In genomic region chrX:109739625-109740024, GRCh38 we compare ENCODE assay signal across 31 cellular contexts.
"Had no signal": no experiment of that assay in that cellular context is flagged by ENCODE, and none has a peak within 500 bp of the region (broad histone marks: within the 10 kb centered on the region; RNA-seq: fewer than 3 reads in every experiment).

No MANE protein-coding gene starts in this region.

- H3K36me3 Mint-ChIP-seq: activated naive CD4-positive, alpha-beta T cell treated with anti-CD3 and anti-CD28 coated beads, Interleukin-2, amount 10 ng/mL, durations not matched to agents 7 days and 5 days; activated naive CD8-positive, alpha-beta T cell; brain had no signal

- H3K4me3 Mint-ChIP-seq: activated CD4-positive, alpha-beta T cell treated with anti-CD3 and anti-CD28 coated beads, Interleukin-2, amount 10 ng/mL, durations not matched to agents 7 days and 5 days; activated naive CD4-positive, alpha-beta T cell treated with anti-CD3 and anti-CD28 coated beads, Interleukin-2, amount 10 ng/mL, durations not matched to agents 7 days and 5 days; activated naive CD8-positive, alpha-beta T cell; activated naive CD8-positive, alpha-beta T cell treated with anti-CD3 and anti-CD28 coated beads, Interleukin-2, amount 50 U/mL, for 24 hours; activated T-cell treated with anti-CD3 and anti-CD28 coated beads, Interleukin-2, amount 50 U/mL, for 4 hours; activated T-helper 1 cell treated with anti-CD3 and anti-CD28 coated beads, Interleukin-12 subunit alpha, Interleukin-12 subunit beta, Interleukin-2, Interleukin-4 antibody, amounts not matched to agents 30 ng/mL and 10 ng/mL and 1 ng/mL, durations not matched to agents 14 hours and 24 hours and 36 hours; brain; T-helper 1 cell treated with Interleukin-12 subunit alpha and Interleukin-12 subunit beta and Interleukin-4 antibody, amounts not matched to agents 30 μg/mL and 1 μg/mL, for 36 hours; T-helper 2 cell treated with Interferon-gamma antibody and Interleukin-4, amounts not matched to agents 5 μg/mL and 100 μg/mL, for 36 hours had no signal

- H3K27ac Mint-ChIP-seq: activated CD4-positive, alpha-beta T cell treated with anti-CD3 and anti-CD28 coated beads, Interleukin-2, amount 10 ng/mL, durations not matched to agents 7 days and 5 days; activated naive CD4-positive, alpha-beta T cell treated with anti-CD3 and anti-CD28 coated beads, Interleukin-2, amount 10 ng/mL, durations not matched to agents 7 days and 5 days; activated naive CD8-positive, alpha-beta T cell; activated naive CD8-positive, alpha-beta T cell treated with anti-CD3 and anti-CD28 coated beads, Interleukin-2, amount 50 U/mL, for 24 hours; activated T-helper 1 cell treated with anti-CD3 and anti-CD28 coated beads, Interleukin-12 subunit alpha, Interleukin-12 subunit beta, Interleukin-2, Interleukin-4 antibody, amounts not matched to agents 30 ng/mL and 10 ng/mL and 1 ng/mL, durations not matched to agents 14 hours and 24 hours and 36 hours; brain; T-helper 1 cell treated with Interleukin-12 subunit alpha and Interleukin-12 subunit beta and Interleukin-4 antibody, amounts not matched to agents 30 μg/mL and 1 μg/mL, for 36 hours; T-helper 2 cell treated with Interferon-gamma antibody and Interleukin-4, amounts not matched to agents 5 μg/mL and 100 μg/mL, for 36 hours had no signal

- DNase-seq: activated CD4-positive, alpha-beta T cell treated with anti-CD3 and anti-CD28 coated beads, Interleukin-2, amount 10 ng/mL, durations not matched to agents 7 days and 5 days; activated CD4-positive, alpha-beta T cell treated with anti-CD3 and anti-CD28 coated beads, Interleukin-2, amount 50 U/mL, for 48 hours; activated CD8-positive, alpha-beta memory T cell treated with anti-CD3 and anti-CD28 coated beads, Interleukin-2, amount 50 U/mL, for 4 hours; activated effector memory CD4-positive, alpha-beta T cell treated with Interleukin-2 at 50 U/mL for 16 hours; activated naive CD4-positive, alpha-beta T cell treated with anti-CD3 and anti-CD28 coated beads, Interleukin-2, amount 10 ng/mL, durations not matched to agents 7 days and 5 days; activated naive CD8-positive, alpha-beta T cell treated with anti-CD3 and anti-CD28 coated beads, Interleukin-2, amount 50 U/mL, for 24 hours; activated T-cell treated with anti-CD3 and anti-CD28 coated beads for 4 hours; activated T-cell treated with anti-CD3 and anti-CD28 coated beads, Interleukin-2, amount 50 U/mL, for 4 hours; anterior cingulate cortex; central memory CD4-positive, alpha-beta T cell; NCI-H1092 treated with DMSO at 0.1 percent for 48 hours; NCI-H1417; NCI-H146; NCI-H187; NCI-H2029 treated with DMSO at 0.1 percent for 48 hours; NCI-H2107; NCI-H2171; NCI-H510A; NCI-H526; NCI-H748 treated with DMSO at 0.1 percent for 48 hours; NK-92 treated with Interleukin-12 subunit alpha and Interleukin-12 subunit beta, amount 100 ng/mL, for 24 hours; Peyer's patch; RPMI8226; SHP77 treated with DMSO at 0.1 percent for 48 hours; SK-N-SH had no signal

- H3K4me1 Mint-ChIP-seq: brain had no signal

- H3K27me3 ChIP-seq: Peyer's patch, SJSA1 had no signal

- H3K4me3 ChIP-seq: Peyer's patch, SJSA1 had no signal

- H3K4me1 ChIP-seq: Peyer's patch, SJSA1 had no signal

- H3K27ac ChIP-seq: Peyer's patch, SJSA1 had no signal

- H3K36me3 ChIP-seq: Peyer's patch, SJSA1 had no signal

- H3K27me3 Mint-ChIP-seq: activated CD4-positive, alpha-beta T cell treated with anti-CD3 and anti-CD28 coated beads, Interleukin-2, amount 10 ng/mL, durations not matched to agents 7 days and 5 days; activated naive CD4-positive, alpha-beta T cell treated with anti-CD3 and anti-CD28 coated beads, Interleukin-2, amount 10 ng/mL, durations not matched to agents 7 days and 5 days; activated naive CD8-positive, alpha-beta T cell; activated naive CD8-positive, alpha-beta T cell treated with anti-CD3 and anti-CD28 coated beads, Interleukin-2, amount 50 U/mL, for 24 hours; brain had no signal

- H3K9me3 Mint-ChIP-seq: activated CD4-positive, alpha-beta T cell treated with anti-CD3 and anti-CD28 coated beads, Interleukin-2, amount 10 ng/mL, durations not matched to agents 7 days and 5 days; activated naive CD4-positive, alpha-beta T cell treated with anti-CD3 and anti-CD28 coated beads, Interleukin-2, amount 10 ng/mL, durations not matched to agents 7 days and 5 days; activated naive CD8-positive, alpha-beta T cell treated with anti-CD3 and anti-CD28 coated beads, Interleukin-2, amount 50 U/mL, for 24 hours; activated T-cell treated with anti-CD3 and anti-CD28 coated beads, Interleukin-2, amount 50 U/mL, for 4 hours; activated T-helper 1 cell treated with anti-CD3 and anti-CD28 coated beads, Interleukin-12 subunit alpha, Interleukin-12 subunit beta, Interleukin-2, Interleukin-4 antibody, amounts not matched to agents 30 ng/mL and 10 ng/mL and 1 ng/mL, durations not matched to agents 14 hours and 24 hours and 36 hours; brain; T-helper 1 cell treated with Interleukin-12 subunit alpha and Interleukin-12 subunit beta and Interleukin-4 antibody, amounts not matched to agents 30 μg/mL and 1 μg/mL, for 36 hours; T-helper 2 cell treated with Interferon-gamma antibody and Interleukin-4, amounts not matched to agents 5 μg/mL and 100 μg/mL, for 36 hours had no signal

- ATAC-seq: activated naive CD8-positive, alpha-beta T cell treated with anti-CD3 and anti-CD28 coated beads, Interleukin-2, amount 50 U/mL, for 24 hours; activated T-cell treated with anti-CD3 and anti-CD28 coated beads, Interleukin-2, amount 50 U/mL, for 4 hours had no signal

- H3K9me3 ChIP-seq: Peyer's patch, SJSA1, SK-N-SH had no signal
